In genomic region chr2:98087447-98088065, GRCh38 we compare ENCODE assay signal across 8 cellular contexts. TPM values are rescaled to one million over a fixed set of nuclear protein-coding genes. Genes with fewer than 3 reads are reported as not detected.
DNase-seq lines count a peak whose midpoint lies in the region; ATAC-seq and TF ChIP-seq lines count a peak whose summit lies in the region.
"Had no signal": no experiment of that assay in that cellular context is flagged by ENCODE, and none has a peak within 500 bp of the region (broad histone marks: within the 10 kb centered on the region; RNA-seq: fewer than 3 reads in every experiment).

No MANE protein-coding gene starts in this region.

- TF ChIP-seq CTCF in GM23338 (conservative IDR thresholded peaks at IDR 0.05; ENCODE audit: low read depth in 2 of 2): no peak
- no peak for TF ChIP-seq CTCF in foreskin fibroblast (IDR thresholded peaks at IDR 0.05; ENCODE audit: low read depth, low read length)

- no peaks in the 10 kb centered on the region for H3K36me3 ChIP-seq in GM23338 (ENCODE audit: insufficient read depth)
- H3K36me3 ChIP-seq in skeletal muscle tissue (ENCODE audit: control insufficient read depth in 3 of 3, insufficient read depth in 3 of 3, low read length in 3 of 3): no peaks in the 10 kb centered on the region

- peak overlapping the region; percentile 99 for H2AFZ ChIP-seq in GM23338

- no peaks in the 10 kb centered on the region for H3K9me3 Mint-ChIP-seq in GM23338
- no peaks in the 10 kb centered on the region for H3K9me3 Mint-ChIP-seq in T-cell

- no peaks in the 10 kb centered on the region for H3K9me3 ChIP-seq in skeletal muscle tissue (ENCODE audit: control insufficient read depth in 3 of 3, low read length in 3 of 3)

- H3K9me2 ChIP-seq in GM23338 (ENCODE audit: insufficient read depth): no peaks in the 10 kb centered on the region

- H3K27me3 ChIP-seq in GM23338 (ENCODE audit: insufficient read depth) (peaks cover 39% of the 10 kb centered on the region), skeletal muscle tissue (ENCODE audit: control insufficient read depth in 3 of 3, insufficient read depth in 3 of 3, low read length in 3 of 3) (no peaks in the 10 kb centered on the region)

- peak; percentile 19 for ATAC-seq in GM23338
- no peak for ATAC-seq in T-cell (replicated peaks in 1 of 4)

- H3K27ac ChIP-seq in GM23338 (ENCODE audit: low read depth) (no peak overlapping the region), skeletal muscle tissue (ENCODE audit: low read depth, low read length) (no peak overlapping the region)
- H3K27ac ChIP-seq: SK-N-MC had no signal

- H3K79me2 ChIP-seq in GM23338 (replicated peaks; ENCODE audit: insufficient read depth): no peaks in the 10 kb centered on the region

- CTCF ChIA-PET in T-cell (lab: Charles Lee): interaction anchor here in 1 of 2 donors (0.6 kb wide), 1 partner anchor 75 kb away, joined by 3 read pairs; no protein-coding TSS in a partner anchor

- H3F3A ChIP-seq in GM23338 (replicated peaks; ENCODE audit: low read depth): no peaks in the 10 kb centered on the region

- POLR2A ChIA-PET in T-cell (lab: Charles Lee): no interaction called here

- no peaks in the 10 kb centered on the region for H4K20me1 ChIP-seq in GM23338 (replicated peaks; ENCODE audit: insufficient read depth)

- peaks cover 31% of the 10 kb centered on the region for H3K27me3 Mint-ChIP-seq in GM23338 (ENCODE audit: insufficient read depth, low read depth, poor library complexity)
- peaks cover 49 to 50% of the 10 kb centered on the region in 2 donors for H3K27me3 Mint-ChIP-seq in T-cell

- H3K9ac ChIP-seq in skeletal muscle tissue (ENCODE audit: low read depth in 1 of 3, low read length in 3 of 3): no peak overlapping the region

- H3K27ac Mint-ChIP-seq in GM23338 (no peak overlapping the region), T-cell (no peak overlapping the region)

- H3K4me3 ChIP-seq in GM23338: peak overlapping the region; percentile 77
- peak overlapping the region; percentile 49 to 56 for H3K4me3 ChIP-seq in foreskin fibroblast (ENCODE audit: low read depth in 1 of 2, low read length in 2 of 2)
- peak overlapping the region; percentile 72 to 83 (median 79) for H3K4me3 ChIP-seq in skeletal muscle tissue (ENCODE audit: low read length in 3 of 3)

- peak overlapping the region; percentile 99 for H3K4me2 ChIP-seq in GM23338

- DNase-seq in GM23338 (ENCODE audit: low spot score) (no peak), T-cell (no peak), foreskin fibroblast (peak in 1 of 2 donors; percentile 9), ecto neural progenitor cell (ENCODE audit: low spot score) (no peak), NCI-H1436 treated with DMSO at 0.1 percent for 48 hours (lab: John Stamatoyannopoulos, UW) (no peak)
- no peak for DNase-seq in effector CD4-positive, alpha-beta T cell

- H3K4me3 Mint-ChIP-seq in GM23338: peak overlapping the region; percentile 77
- H3K4me3 Mint-ChIP-seq in T-cell: peak overlapping the region; percentile 36 to 75 (median 44)

- H3K4me1 ChIP-seq in GM23338 (ENCODE audit: insufficient read depth) (no peaks in the 10 kb centered on the region), skeletal muscle tissue (ENCODE audit: control insufficient read depth in 3 of 3, insufficient read depth in 3 of 3, low read length in 3 of 3) (peaks cover 10 to 13% (median 13%) of the 10 kb centered on the region in 3 donors)

- H3K36me3 Mint-ChIP-seq in GM23338 (ENCODE audit: low read depth): no peaks in the 10 kb centered on the region
- H3K36me3 Mint-ChIP-seq in T-cell: no peaks in the 10 kb centered on the region

- 0 out of 3 replicates have a peak, but pooled peaks cover 4% of the 10 kb centered on the region for H3K4me1 Mint-ChIP-seq in GM23338
- peaks cover 21 to 26% (median 22%) of the 10 kb centered on the region in 3 donors for H3K4me1 Mint-ChIP-seq in T-cell

TF ChIP-seq in GM23338, 12 proteins besides CTCF, POLR2A, EP300 and RAD21 (continues in another document):
- TF ChIP-seq STAT1 (IDR thresholded peaks at IDR 0.05; ENCODE audit: unreplicated experiment) (no peak), JUNB (IDR thresholded peaks at IDR 0.05; ENCODE audit: unreplicated experiment) (no peak), EZH2phosphoT487 (IDR thresholded peaks at IDR 0.05; ENCODE audit: unreplicated experiment) (no peak), EZH2 (IDR thresholded peaks at IDR 0.05; ENCODE audit: low read depth, unreplicated experiment) (no peak), REST (IDR thresholded peaks at IDR 0.05; ENCODE audit: unreplicated experiment) (no peak)

RNA-seq across cellular contexts. Expression of gene VWA3B, which starts 0.6 kb away (rescaled TPM):
- not detected in 2 replicates for total RNA-seq in GM23338 (2014; rRNA removed; shearing (Covaris generic))
- polyA plus RNA-seq in GM23338 (2016; fragmentation: Nextera tagmentation; extraction: Ambion mirVana): not detected in 2 replicates
- total RNA-seq in T-cell: not detected
- total RNA-seq in skeletal muscle tissue: not detected
